In genomic region chr14:100439781-100440180, GRCh38 we compare ENCODE assay signal across 9 cellular contexts.
DNase-seq lines count a peak whose midpoint lies in the region; ATAC-seq and TF ChIP-seq lines count a peak whose summit lies in the region.
"Had no signal": no experiment of that assay in that cellular context is flagged by ENCODE, and none has a peak within 500 bp of the region (broad histone marks: within the 10 kb centered on the region; RNA-seq: fewer than 3 reads in every experiment).

No MANE protein-coding gene starts in this region.

- H3K36me3 Mint-ChIP-seq in HFFc6 (ENCODE audit: low read depth) = no peaks in the 10 kb centered on the region
- H3K36me3 Mint-ChIP-seq: activated CD4-positive, alpha-beta memory T cell treated with anti-CD3 and anti-CD28 coated beads for 36 hours had no signal

- TF ChIP-seq CTCF in HFFc6 (IDR thresholded peaks at IDR 0.05) (no peak), heart right ventricle (IDR thresholded peaks at IDR 0.05) (no peak)

- peaks cover 78% of the 10 kb centered on the region for H3K4me1 Mint-ChIP-seq in HFFc6 (ENCODE audit: low read depth)

- in situ Hi-C loops in KBM-7 (cut with MboI; ENCODE audit: low pct_unique_long_range_greater_than_20kb, low sequenced_read_pairs) = no loop called here

- peaks cover 5% of the 10 kb centered on the region for H3K27me3 Mint-ChIP-seq in HFFc6 (ENCODE audit: insufficient read depth)
- H3K27me3 Mint-ChIP-seq: activated CD4-positive, alpha-beta memory T cell treated with anti-CD3 and anti-CD28 coated beads for 36 hours had no signal

- H3K4me3 ChIP-seq in heart right ventricle (no peak overlapping the region), skeletal muscle satellite cell (ENCODE audit: low read length) (no peak overlapping the region)

- H3K36me3 ChIP-seq in heart right ventricle = no peaks in the 10 kb centered on the region
- no peaks in the 10 kb centered on the region for H3K36me3 ChIP-seq in skeletal muscle satellite cell (ENCODE audit: insufficient read depth, low read length)

- H3K9me3 ChIP-seq in heart right ventricle = no peaks in the 10 kb centered on the region
- no peaks in the 10 kb centered on the region for H3K9me3 ChIP-seq in skeletal muscle satellite cell (replicated peaks; ENCODE audit: low read length)

- DNase-seq in HFFc6 (no peak), astrocyte of the hippocampus (ENCODE audit: low read depth, low spot score) (peak; percentile 68), heart right ventricle (peak; percentile 44 to 52), KBM-7 (no peak), HuH-7 (ENCODE audit: low spot score) (no peak), SKM-1 treated with dmso at 0.1 percent for 144 hours (lab: John Stamatoyannopoulos, UW; ENCODE audit: unreplicated experiment) (no peak)
- DNase-seq in stimulated activated CD4-positive, alpha-beta T cell treated with anti-CD3 and anti-CD28 coated beads, Interleukin-15, amount 100 ng/mL, for 24 hours = no peak

- ATAC-seq in heart right ventricle = peak; percentile 40 to 80 (median 62)

- H3K4me2 ChIP-seq in skeletal muscle satellite cell (ENCODE audit: low read length) = peak overlapping the region; percentile 53

- peak overlapping the region in 6 of 10 donors; percentile 32 to 69 (median 59) for H3K27ac ChIP-seq in heart right ventricle

- peak overlapping the region; percentile 59 for H3K9ac ChIP-seq in skeletal muscle satellite cell (ENCODE audit: low read depth, low read length)

- H3K4me3 Mint-ChIP-seq in HFFc6 = peak overlapping the region; percentile 22
- H3K4me3 Mint-ChIP-seq: activated CD4-positive, alpha-beta memory T cell treated with anti-CD3 and anti-CD28 coated beads for 36 hours had no signal

- H3K27ac Mint-ChIP-seq in HFFc6 = peak overlapping the region; percentile 71
- H3K27ac Mint-ChIP-seq: activated CD4-positive, alpha-beta memory T cell treated with anti-CD3 and anti-CD28 coated beads for 36 hours had no signal

- no peaks in the 10 kb centered on the region for H3K9me3 Mint-ChIP-seq in HFFc6
- H3K9me3 Mint-ChIP-seq: activated CD4-positive, alpha-beta memory T cell treated with anti-CD3 and anti-CD28 coated beads for 36 hours had no signal

- intact Hi-C loops in heart right ventricle (cut with DNase I) = loop anchor here (2.0 to 10.0 kb wide), 6 partner anchors 205 to 743 kb away; no protein-coding TSS in a partner anchor

- H3K27me3 ChIP-seq in heart right ventricle (no peaks in the 10 kb centered on the region), skeletal muscle satellite cell (ENCODE audit: control insufficient read depth, insufficient read depth, low read length) (no peaks in the 10 kb centered on the region)

- WGBS in heart right ventricle, 2 donors = 53 to 69% methylated on average over 6 of the region's 6 CpGs

- peaks cover 6 to 34% (median 25%) of the 10 kb centered on the region in 9 donors for H3K4me1 ChIP-seq in heart right ventricle
- peaks cover 50% of the 10 kb centered on the region for H3K4me1 ChIP-seq in skeletal muscle satellite cell (ENCODE audit: control insufficient read depth, insufficient read depth, low read length)

Comparison
In these comparisons a context has a peak if more than half of its experiments do, and no peak if none do; other contexts are left out.
1. DNase-seq: peak in astrocyte of the hippocampus (single experiment) and heart right ventricle (2 of 2); none in HFFc6 (single experiment), KBM-7 (single experiment), stimulated activated CD4-positive, alpha-beta T cell treated with anti-CD3 and anti-CD28 coated beads, Interleukin-15, amount 100 ng/mL, for 24 hours (single experiment), HuH-7 (single experiment) and SKM-1 treated with dmso at 0.1 percent for 144 hours (single experiment).